ENCODE assay signal across 9 cellular contexts in the genomic region with DNA sequence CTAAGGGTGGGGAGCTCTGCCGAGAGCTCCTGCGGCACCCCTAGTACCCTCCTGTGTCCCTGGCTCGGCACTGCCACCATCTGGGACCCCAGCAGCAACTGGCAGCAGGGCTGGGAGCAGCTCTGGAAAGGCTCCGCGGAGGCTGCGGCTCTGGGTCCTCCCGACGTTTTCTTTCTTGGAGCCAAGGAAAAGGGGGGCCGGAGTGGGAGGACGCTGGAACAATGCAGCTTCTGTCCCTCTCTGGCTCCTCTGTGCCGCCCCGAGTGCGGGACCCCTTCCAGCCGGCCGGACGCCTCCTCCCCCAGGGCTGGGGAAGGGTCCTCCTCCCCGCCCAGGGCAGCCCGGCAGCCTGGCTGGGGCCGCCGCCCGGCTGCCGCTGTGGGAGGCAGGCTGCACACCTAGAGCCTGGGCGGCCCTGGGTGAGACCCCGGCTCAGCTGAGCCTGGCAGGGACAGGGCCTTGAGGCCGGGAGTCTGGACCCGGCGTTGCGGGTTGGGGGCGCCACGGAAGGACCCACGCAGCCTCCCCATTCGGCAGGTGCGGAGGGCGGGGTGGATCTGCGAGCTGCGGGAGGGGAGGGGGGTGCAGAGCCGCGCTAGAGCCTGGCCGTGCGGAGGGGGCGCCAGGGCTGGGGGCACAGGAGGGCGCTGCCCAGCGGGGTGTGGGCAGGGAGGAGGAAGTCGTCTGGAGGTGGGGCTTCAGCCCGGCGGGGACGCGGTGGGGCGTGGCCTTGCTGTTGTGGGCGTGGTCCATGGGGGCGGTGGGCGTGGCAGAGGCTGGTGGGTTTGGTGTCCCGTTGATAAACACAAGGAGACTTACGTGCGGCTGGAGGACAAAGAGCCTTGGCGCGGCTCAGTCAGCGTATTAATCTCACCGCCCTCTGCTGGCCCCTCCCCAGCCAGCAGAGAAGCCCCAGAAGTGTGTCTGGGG. TPM values are rescaled to one million over a fixed set of nuclear protein-coding genes. Genes with fewer than 3 reads are reported as not detected.
DNase-seq lines count a peak whose midpoint lies in the region; TF ChIP-seq lines count a peak whose summit lies in the region.
"Had no signal": no experiment of that assay in that cellular context is flagged by ENCODE, and none has a peak within 500 bp of the region (broad histone marks: within the 10 kb centered on the region; RNA-seq: fewer than 3 reads in every experiment).

No MANE protein-coding gene starts in this region.

- H3K9me3 ChIP-seq in SK-N-MC (ENCODE audit: low read depth, low read length) (no peaks in the 10 kb centered on the region), hepatocyte (ENCODE audit: low read depth) (no peaks in the 10 kb centered on the region)

- TF ChIP-seq CTCF in hepatocyte (IDR thresholded peaks at IDR 0.05; ENCODE audit: poor library complexity), result peak; percentile 20

- H3K27me3 ChIP-seq in hepatocyte (no peaks in the 10 kb centered on the region), rectal smooth muscle tissue (ENCODE audit: control insufficient read depth, insufficient read depth, low read length) (no peaks in the 10 kb centered on the region)

- H3K9ac ChIP-seq in SK-N-MC (ENCODE audit: insufficient read length), result no peak overlapping the region
- no peak overlapping the region for H3K9ac ChIP-seq in rectal smooth muscle tissue (ENCODE audit: low read length)

- H3K9me2 ChIP-seq in hepatocyte (replicated peaks; ENCODE audit: insufficient read depth), result no peaks in the 10 kb centered on the region

- peak; percentile 59 for DNase-seq in GM19238 (ENCODE audit: insufficient read length, low spot score)
- DNase-seq in SK-N-MC (ENCODE audit: low read depth, low spot score), result no peak
- peak in 52 of 58 donors; percentile 22 to 84 (median 64) for DNase-seq in anterior cingulate cortex (lab: John Stamatoyannopoulos, UW)
- peak; percentile 91 for DNase-seq in hepatocyte (ENCODE audit: low spot score)
- DNase-seq in NCI-H524 (lab: John Stamatoyannopoulos, UW), result no peak
- no peak for DNase-seq in DMS114 treated with DMSO at 0.1 percent for 48 hours (lab: John Stamatoyannopoulos, UW; ENCODE audit: unreplicated experiment)
- DNase-seq in AML-193 (lab: John Stamatoyannopoulos, UW), result no peak

- H2AFZ ChIP-seq in hepatocyte, result no peak overlapping the region

- WGBS in hepatocyte (ENCODE audit: low lambda C conversion rate, missing lambda C conversion rate), result 29% methylated on average over 27 of the region's 59 CpGs

- no peaks in the 10 kb centered on the region for H4K20me1 ChIP-seq in hepatocyte (ENCODE audit: insufficient read depth, poor library complexity, severe bottlenecking)

- H3K36me3 ChIP-seq in SK-N-MC (ENCODE audit: insufficient read depth, low read length), result peaks cover 5% of the 10 kb centered on the region; the same call in 1 of the 2 replicates
- H3K36me3 ChIP-seq in hepatocyte (replicated peaks; ENCODE audit: insufficient read depth, low read depth), result no peaks in the 10 kb centered on the region
- H3K36me3 ChIP-seq in rectal smooth muscle tissue (ENCODE audit: control insufficient read depth, insufficient read depth, low read length), result no peaks in the 10 kb centered on the region

- peak overlapping the region; percentile 95 for H3K4me2 ChIP-seq in hepatocyte

- H3K4me3 ChIP-seq in SK-N-MC (peak overlapping the region; percentile 44), hepatocyte (no peak overlapping the region), rectal smooth muscle tissue (ENCODE audit: low read length) (peak overlapping the region; percentile 48)

- H3K27ac ChIP-seq in SK-N-MC (peak overlapping the region; percentile 56; the same call in 1 of the 2 replicates), hepatocyte (peak overlapping the region; percentile 86), rectal smooth muscle tissue (ENCODE audit: low read depth, low read length) (peak overlapping the region; percentile 32)

- no peaks in the 10 kb centered on the region for H3K79me2 ChIP-seq in hepatocyte

- H3K4me1 ChIP-seq in hepatocyte (ENCODE audit: insufficient read depth) (peaks cover 27% of the 10 kb centered on the region), rectal smooth muscle tissue (ENCODE audit: control insufficient read depth, insufficient read depth, low read length) (peaks cover 10% of the 10 kb centered on the region)

RNA-seq across cellular contexts. Expression of a gene that starts 15.1 kb away (rescaled TPM):
- 25.5 and 27.3 TPM in 2 replicates for total RNA-seq in hepatocyte
- 27.2 and 30.0 TPM in 2 replicates for polyA plus RNA-seq in hepatocyte

RNA-seq across cellular contexts. Expression of a gene that starts 21.1 kb away (rescaled TPM):
- 10.4 and 21.5 TPM in 2 replicates for total RNA-seq in hepatocyte
- polyA plus RNA-seq in hepatocyte, result 24.3 and 25.3 TPM in 2 replicates

RNA-seq across cellular contexts. Expression of a gene that starts 31.0 kb away (rescaled TPM):
- total RNA-seq in hepatocyte, result 0.68 and 0.80 TPM in 2 replicates
- 1.5 and 2.5 TPM in 2 replicates for polyA plus RNA-seq in hepatocyte

RNA-seq across cellular contexts. Expression of a gene that starts 38.6 kb away (rescaled TPM):
- 0.16 and 0.60 TPM in 2 replicates for total RNA-seq in hepatocyte
- polyA plus RNA-seq in hepatocyte, result 0.23 and 0.75 TPM in 2 replicates
- total RNA-seq: T-helper 1 cell treated with Interleukin-12 subunit alpha and Interleukin-12 subunit beta and Interleukin-4 antibody, amounts not matched to agents 30 ng/mL and 1 ng/mL, for 36 hours had no signal

RNA-seq across cellular contexts. Expression of a gene that starts 57.5 kb away (rescaled TPM):
- 5.3 and 10.5 TPM in 2 replicates for total RNA-seq in hepatocyte
- 6.3 and 8.7 TPM in 2 replicates for polyA plus RNA-seq in hepatocyte

Comparison
In these comparisons a context has a peak if more than half of its experiments do, and no peak if none do; other contexts are left out.
1. DNase-seq: peak in GM19238 (single experiment), anterior cingulate cortex (52 of 58) and hepatocyte (single experiment); none in SK-N-MC (single experiment), NCI-H524 (0 of 2), DMS114 treated with DMSO at 0.1 percent for 48 hours (single experiment) and AML-193 (0 of 2).
2. H3K27ac ChIP-seq: peak in every context shown above with its lines; median percentile 86 in hepatocyte; 56 in SK-N-MC; 32 in rectal smooth muscle tissue.